19 cellular contexts compared by ENCODE assay signal in the genomic region with DNA sequence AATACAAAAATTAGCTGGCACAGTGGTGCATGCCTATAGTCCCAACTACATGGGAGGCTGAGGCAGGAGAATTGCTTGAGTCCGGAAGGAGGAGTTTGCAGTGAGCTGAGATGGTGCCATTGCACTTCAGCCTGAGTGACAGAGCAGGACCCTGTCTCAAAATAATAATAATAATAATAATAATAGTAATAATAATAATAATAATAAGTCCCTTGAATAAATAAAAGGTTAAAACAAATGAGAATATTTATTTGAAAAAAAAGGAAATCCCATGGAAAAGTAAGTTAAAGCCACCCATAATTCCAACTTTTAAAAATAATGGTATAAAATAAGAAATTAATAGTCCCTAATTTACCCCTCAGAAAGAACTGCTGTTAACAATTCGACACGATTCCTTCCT. TPM values are rescaled to one million over a fixed set of nuclear protein-coding genes. Genes with fewer than 3 reads are reported as not detected.
DNase-seq lines count a peak whose midpoint lies in the region; ATAC-seq and TF ChIP-seq lines count a peak whose summit lies in the region.
"Had no signal": no experiment of that assay in that cellular context is flagged by ENCODE, and none has a peak within 500 bp of the region (broad histone marks: within the 10 kb centered on the region; RNA-seq: fewer than 3 reads in every experiment).

No MANE protein-coding gene starts in this region.

- TF ChIP-seq RAD21 in SK-N-SH (IDR thresholded peaks at IDR 0.05; ENCODE audit: low read length), result no peak

- H3K4me1 ChIP-seq in SK-N-SH (ENCODE audit: control insufficient read depth in 1 of 2, insufficient read depth in 2 of 2, low read depth in 1 of 2, low read length in 1 of 2) (peaks cover 31 to 55% of the 10 kb centered on the region in 2 experiments), rectal smooth muscle tissue (ENCODE audit: control insufficient read depth, insufficient read depth, low read length) (peaks cover 24% of the 10 kb centered on the region), tibial artery (peaks cover 0 to 55% (median 17%) of the 10 kb centered on the region in 4 donors)
- H3K4me1 ChIP-seq: BLaER1, Caco-2 had no signal

- H2AFZ ChIP-seq in SK-N-SH (ENCODE audit: low read depth), result no peak overlapping the region

- no peak for TF ChIP-seq CTCF in SK-N-SH (IDR thresholded peaks at IDR 0.05)
- no peak for TF ChIP-seq CTCF in tibial artery (IDR thresholded peaks at IDR 0.05)
- TF ChIP-seq CTCF in dorsolateral prefrontal cortex (IDR thresholded peaks at IDR 0.05 in 54 of 56, conservative IDR thresholded peaks at IDR 0.05 in 2 of 56; ENCODE audit: low read depth in 1 of 56, partially characterized antibody in 56 of 56), result no peak

- H3F3A ChIP-seq in SK-N-SH (replicated peaks; ENCODE audit: insufficient read depth), result peaks cover 19% of the 10 kb centered on the region

- no peak overlapping the region for H3K9ac ChIP-seq in SK-N-SH
- H3K9ac ChIP-seq in rectal smooth muscle tissue (ENCODE audit: low read length), result no peak overlapping the region
- H3K9ac ChIP-seq: BLaER1 had no signal

- H4K20me1 ChIP-seq in SK-N-SH (ENCODE audit: insufficient read depth), result peaks cover 8% of the 10 kb centered on the region; the same call in 1 of the 2 replicates
- H4K20me1 ChIP-seq: BLaER1 had no signal

- H3K27ac ChIP-seq in SK-N-SH (ENCODE audit: low read depth in 2 of 2, low read length in 1 of 2), result peak overlapping the region; percentile 48 to 97; a peak in 3 of 4 replicates
- H3K27ac ChIP-seq in rectal smooth muscle tissue (ENCODE audit: low read depth, low read length), result peak overlapping the region; percentile 56
- peak overlapping the region; percentile 34 to 47 for H3K27ac ChIP-seq in tibial artery
- H3K27ac ChIP-seq in dorsolateral prefrontal cortex, result no peak overlapping the region
- H3K27ac ChIP-seq: 22Rv1, BLaER1, C4-2B had no signal

- no peak for TF ChIP-seq EP300 in SK-N-SH (IDR thresholded peaks at IDR 0.05; ENCODE audit: borderline replicate concordance in 1 of 2, low read depth in 1 of 2, low read length in 1 of 2)

- H3K36me3 ChIP-seq in SK-N-SH (replicated peaks in 1 of 2; ENCODE audit: control insufficient read depth in 1 of 2, insufficient read depth in 2 of 2, low read length in 1 of 2), result peaks cover 0 to 7% of the 10 kb centered on the region in 2 experiments
- no peaks in the 10 kb centered on the region for H3K36me3 ChIP-seq in rectal smooth muscle tissue (ENCODE audit: control insufficient read depth, insufficient read depth, low read length)
- H3K36me3 ChIP-seq in tibial artery, result no peaks in the 10 kb centered on the region
- H3K36me3 ChIP-seq: BLaER1 had no signal

- ATAC-seq in SK-N-SH treated with all-trans-retinoic acid at 6 μM for 48 hours (no peak), GM19035 (IDR thresholded peaks at IDR 0.05; ENCODE audit: unreplicated experiment) (no peak), GM18517 (IDR thresholded peaks at IDR 0.05; ENCODE audit: unreplicated experiment) (no peak)
- ATAC-seq: CD8-positive, alpha-beta T cell; HCT116 had no signal

- intact Hi-C loops in tibial artery (cut with DNase I; ENCODE audit: low total_unique reads) (no loop called here), dorsolateral prefrontal cortex (cut with DNase I) (no loop called here)

- DNase-seq in SK-N-SH (no peak), tibial artery (no peak), NCI-H510A treated with DMSO at 0.1 percent for 48 hours (lab: John Stamatoyannopoulos, UW) (no peak), dorsolateral prefrontal cortex (no peak)
- DNase-seq: Caco-2; CD4-positive, CD25-positive, alpha-beta regulatory T cell; CD8-positive, alpha-beta T cell; DMS153; DND-41; H9 had no signal

- H3K9me3 ChIP-seq in SK-N-SH, result no peaks in the 10 kb centered on the region
- H3K9me3 ChIP-seq in tibial artery, result no peaks in the 10 kb centered on the region
- H3K9me3 ChIP-seq: BLaER1, Caco-2 had no signal

- CTCF ChIA-PET in SK-N-SH (lab: Yijun Ruan, JAX), result interaction anchor here (0.6 to 3.3 kb wide), 8 partner anchors 24 to 201 kb away, joined by 3 to 13 read pairs (median 3); no protein-coding TSS in a partner anchor

- peaks cover 41% of the 10 kb centered on the region for H3K79me2 ChIP-seq in SK-N-SH (ENCODE audit: insufficient read depth)

- POLR2A ChIA-PET in SK-N-SH (lab: Yijun Ruan, JAX), result interaction anchor here (1.0 to 1.6 kb wide), 3 partner anchors 9 to 138 kb away, joined by 4 to 5 read pairs (median 5); a partner anchor contains a TSS

- WGBS in SK-N-SH (ENCODE audit: low lambda C conversion rate), result 96% methylated on average over 3 of the region's 3 CpGs

- H3K4me3 ChIP-seq in SK-N-SH (ENCODE audit: low read depth in 2 of 2, low read length in 1 of 2) (no peak overlapping the region), rectal smooth muscle tissue (ENCODE audit: low read length) (no peak overlapping the region), tibial artery (no peak overlapping the region), dorsolateral prefrontal cortex (no peak overlapping the region)
- H3K4me3 ChIP-seq: BLaER1, GM23338 had no signal

- no peak overlapping the region for H3K4me2 ChIP-seq in SK-N-SH
- H3K4me2 ChIP-seq: BLaER1, GM23338 had no signal

- H3K27me3 ChIP-seq in SK-N-SH (ENCODE audit: insufficient read depth), result no peaks in the 10 kb centered on the region
- no peaks in the 10 kb centered on the region for H3K27me3 ChIP-seq in rectal smooth muscle tissue (ENCODE audit: control insufficient read depth, insufficient read depth, low read length)
- no peaks in the 10 kb centered on the region for H3K27me3 ChIP-seq in tibial artery
- H3K27me3 ChIP-seq in dorsolateral prefrontal cortex, result no peaks in the 10 kb centered on the region
- H3K27me3 ChIP-seq: BLaER1 had no signal

- no peaks in the 10 kb centered on the region for H3K9me2 ChIP-seq in SK-N-SH

TF ChIP-seq in SK-N-SH, 30 proteins besides CTCF, POLR2A, EP300 and RAD21:
- TF ChIP-seq POLR2AphosphoS5 (IDR thresholded peaks at IDR 0.05; ENCODE audit: low read depth, low read length) (no peak), NFIC (IDR thresholded peaks at IDR 0.05; ENCODE audit: borderline replicate concordance) (no peak), EZH2phosphoT487 (IDR thresholded peaks at IDR 0.05; ENCODE audit: borderline replicate concordance, low read depth) (no peak), MEF2A (IDR thresholded peaks at IDR 0.05; ENCODE audit: borderline replicate concordance, low read depth) (no peak), GABPA (IDR thresholded peaks at IDR 0.05; ENCODE audit: low read depth) (no peak), TAF1 (IDR thresholded peaks at IDR 0.05; ENCODE audit: borderline replicate concordance, low read depth, low read length) (no peak), YY1 (IDR thresholded peaks at IDR 0.05; ENCODE audit: low read depth) (no peak)

TF ChIP-seq in SK-N-SH treated with all-trans-retinoic acid at 6 μM for 48 hours, 23 proteins besides CTCF, POLR2A, EP300 and RAD21 (continues in another document):
- no peak for TF ChIP-seq ZFP3 (CRISPR knock-in tag; IDR thresholded peaks at IDR 0.05)
- no peak for TF ChIP-seq CSDC2 (CRISPR knock-in tag; IDR thresholded peaks at IDR 0.05)
- TF ChIP-seq TCF4 (CRISPR knock-in tag; IDR thresholded peaks at IDR 0.05; ENCODE audit: borderline replicate concordance), result no peak
- no peak for TF ChIP-seq ESRRG (CRISPR knock-in tag; IDR thresholded peaks at IDR 0.05)
- TF ChIP-seq, protein P1, sequence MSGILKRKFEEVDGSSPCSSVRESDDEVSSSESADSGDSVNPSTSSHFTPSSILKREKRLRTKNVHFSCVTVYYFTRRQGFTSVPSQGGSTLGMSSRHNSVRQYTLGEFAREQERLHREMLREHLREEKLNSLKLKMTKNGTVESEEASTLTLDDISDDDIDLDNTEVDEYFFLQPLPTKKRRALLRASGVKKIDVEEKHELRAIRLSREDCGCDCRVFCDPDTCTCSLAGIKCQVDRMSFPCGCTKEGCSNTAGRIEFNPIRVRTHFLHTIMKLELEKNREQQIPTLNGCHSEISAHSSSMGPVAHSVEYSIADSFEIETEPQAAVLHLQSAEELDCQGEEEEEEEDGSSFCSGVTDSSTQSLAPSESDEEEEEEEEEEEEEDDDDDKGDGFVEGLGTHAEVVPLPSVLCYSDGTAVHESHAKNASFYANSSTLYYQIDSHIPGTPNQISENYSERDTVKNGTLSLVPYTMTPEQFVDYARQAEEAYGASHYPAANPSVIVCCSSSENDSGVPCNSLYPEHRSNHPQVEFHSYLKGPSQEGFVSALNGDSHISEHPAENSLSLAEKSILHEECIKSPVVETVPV (CRISPR knock-in tag; IDR thresholded peaks at IDR 0.05), result no peak
- TF ChIP-seq ZFP30 (CRISPR knock-in tag; IDR thresholded peaks at IDR 0.05), result no peak
- TF ChIP-seq PPARA (CRISPR knock-in tag; IDR thresholded peaks at IDR 0.05; ENCODE audit: borderline replicate concordance), result no peak
- no peak for TF ChIP-seq ZNF70 (CRISPR knock-in tag; IDR thresholded peaks at IDR 0.05)
- no peak for TF ChIP-seq BACH2 (CRISPR knock-in tag; IDR thresholded peaks at IDR 0.05; ENCODE audit: borderline replicate concordance)
- TF ChIP-seq, protein P2, sequence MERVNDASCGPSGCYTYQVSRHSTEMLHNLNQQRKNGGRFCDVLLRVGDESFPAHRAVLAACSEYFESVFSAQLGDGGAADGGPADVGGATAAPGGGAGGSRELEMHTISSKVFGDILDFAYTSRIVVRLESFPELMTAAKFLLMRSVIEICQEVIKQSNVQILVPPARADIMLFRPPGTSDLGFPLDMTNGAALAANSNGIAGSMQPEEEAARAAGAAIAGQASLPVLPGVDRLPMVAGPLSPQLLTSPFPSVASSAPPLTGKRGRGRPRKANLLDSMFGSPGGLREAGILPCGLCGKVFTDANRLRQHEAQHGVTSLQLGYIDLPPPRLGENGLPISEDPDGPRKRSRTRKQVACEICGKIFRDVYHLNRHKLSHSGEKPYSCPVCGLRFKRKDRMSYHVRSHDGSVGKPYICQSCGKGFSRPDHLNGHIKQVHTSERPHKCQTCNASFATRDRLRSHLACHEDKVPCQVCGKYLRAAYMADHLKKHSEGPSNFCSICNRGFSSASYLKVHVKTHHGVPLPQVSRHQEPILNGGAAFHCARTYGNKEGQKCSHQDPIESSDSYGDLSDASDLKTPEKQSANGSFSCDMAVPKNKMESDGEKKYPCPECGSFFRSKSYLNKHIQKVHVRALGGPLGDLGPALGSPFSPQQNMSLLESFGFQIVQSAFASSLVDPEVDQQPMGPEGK (CRISPR knock-in tag; IDR thresholded peaks at IDR 0.05; ENCODE audit: borderline replicate concordance), result no peak

RNA-seq across cellular contexts. Expression of a gene that starts 10.0 kb away (rescaled TPM):
- 19.0 and 26.2 TPM in 2 replicates for polyA plus RNA-seq in SK-N-SH (2012; rRNA removed)
- 12.8 and 16.1 TPM in 2 replicates for polyA plus RNA-seq in SK-N-SH (2012; cell fraction: cytosol; rRNA removed)
- 106 and 129 TPM in 2 replicates for polyA plus RNA-seq in SK-N-SH (2012; cell fraction: nucleus; rRNA removed)
- total RNA-seq in dorsolateral prefrontal cortex, result 100 to 1,000 TPM in 5 of 120 experiments, 10 to 100 TPM in 115; 43.9 to 157 (median 68.6) TPM

Comparison
In these comparisons a context has a peak if more than half of its experiments do, and no peak if none do; other contexts are left out.
1. H3K27ac ChIP-seq: peak in SK-N-SH (2 of 2), rectal smooth muscle tissue (single experiment) and tibial artery (2 of 2); none in dorsolateral prefrontal cortex (0 of 59).